ENCODE assay signal across 1 cellular context in the genomic region with DNA sequence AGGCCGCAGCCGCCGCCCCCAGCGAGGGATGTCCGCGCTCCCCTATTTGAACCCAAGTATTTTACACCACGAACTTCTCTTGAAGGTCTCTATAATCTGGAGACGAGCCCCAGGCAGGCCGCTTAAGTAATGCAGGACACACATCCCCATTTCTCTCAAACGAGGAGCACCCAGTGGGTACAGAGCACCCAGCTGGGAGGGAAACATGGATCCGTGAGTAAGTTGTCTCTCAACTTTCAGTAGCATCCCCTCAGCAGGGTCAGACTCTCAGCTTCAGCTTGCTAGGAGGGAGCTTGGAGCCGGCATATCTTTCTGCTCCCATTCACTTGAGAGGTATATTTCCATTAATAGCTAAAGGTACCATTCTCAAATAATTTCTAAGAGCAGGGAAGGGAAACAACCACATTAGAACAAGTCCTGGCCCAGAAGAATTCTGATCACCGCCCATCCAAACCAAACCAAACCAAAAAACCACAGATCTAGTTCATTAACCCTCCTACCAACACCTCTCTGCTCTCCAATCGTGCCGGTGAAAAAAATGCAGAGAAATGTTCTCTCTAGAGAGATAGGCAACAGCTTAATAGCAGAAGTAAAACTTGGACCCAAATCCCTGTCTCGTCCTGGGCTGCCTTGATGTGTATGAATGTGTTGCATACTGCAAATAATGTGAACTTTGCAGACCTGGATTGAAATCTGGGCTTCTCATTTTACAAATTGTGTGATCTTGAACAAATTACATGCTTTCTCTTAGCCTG.
TF ChIP-seq lines count a peak whose summit lies in the region.

No MANE protein-coding gene starts in this region.

TF ChIP-seq in GM23338, 12 proteins besides CTCF, POLR2A, EP300 and RAD21 (continued from another document):
- TF ChIP-seq, protein P1, sequence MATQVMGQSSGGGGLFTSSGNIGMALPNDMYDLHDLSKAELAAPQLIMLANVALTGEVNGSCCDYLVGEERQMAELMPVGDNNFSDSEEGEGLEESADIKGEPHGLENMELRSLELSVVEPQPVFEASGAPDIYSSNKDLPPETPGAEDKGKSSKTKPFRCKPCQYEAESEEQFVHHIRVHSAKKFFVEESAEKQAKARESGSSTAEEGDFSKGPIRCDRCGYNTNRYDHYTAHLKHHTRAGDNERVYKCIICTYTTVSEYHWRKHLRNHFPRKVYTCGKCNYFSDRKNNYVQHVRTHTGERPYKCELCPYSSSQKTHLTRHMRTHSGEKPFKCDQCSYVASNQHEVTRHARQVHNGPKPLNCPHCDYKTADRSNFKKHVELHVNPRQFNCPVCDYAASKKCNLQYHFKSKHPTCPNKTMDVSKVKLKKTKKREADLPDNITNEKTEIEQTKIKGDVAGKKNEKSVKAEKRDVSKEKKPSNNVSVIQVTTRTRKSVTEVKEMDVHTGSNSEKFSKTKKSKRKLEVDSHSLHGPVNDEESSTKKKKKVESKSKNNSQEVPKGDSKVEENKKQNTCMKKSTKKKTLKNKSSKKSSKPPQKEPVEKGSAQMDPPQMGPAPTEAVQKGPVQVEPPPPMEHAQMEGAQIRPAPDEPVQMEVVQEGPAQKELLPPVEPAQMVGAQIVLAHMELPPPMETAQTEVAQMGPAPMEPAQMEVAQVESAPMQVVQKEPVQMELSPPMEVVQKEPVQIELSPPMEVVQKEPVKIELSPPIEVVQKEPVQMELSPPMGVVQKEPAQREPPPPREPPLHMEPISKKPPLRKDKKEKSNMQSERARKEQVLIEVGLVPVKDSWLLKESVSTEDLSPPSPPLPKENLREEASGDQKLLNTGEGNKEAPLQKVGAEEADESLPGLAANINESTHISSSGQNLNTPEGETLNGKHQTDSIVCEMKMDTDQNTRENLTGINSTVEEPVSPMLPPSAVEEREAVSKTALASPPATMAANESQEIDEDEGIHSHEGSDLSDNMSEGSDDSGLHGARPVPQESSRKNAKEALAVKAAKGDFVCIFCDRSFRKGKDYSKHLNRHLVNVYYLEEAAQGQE (IDR thresholded peaks at IDR 0.05; ENCODE audit: unreplicated experiment): no peak
- TF ChIP-seq, protein P2, sequence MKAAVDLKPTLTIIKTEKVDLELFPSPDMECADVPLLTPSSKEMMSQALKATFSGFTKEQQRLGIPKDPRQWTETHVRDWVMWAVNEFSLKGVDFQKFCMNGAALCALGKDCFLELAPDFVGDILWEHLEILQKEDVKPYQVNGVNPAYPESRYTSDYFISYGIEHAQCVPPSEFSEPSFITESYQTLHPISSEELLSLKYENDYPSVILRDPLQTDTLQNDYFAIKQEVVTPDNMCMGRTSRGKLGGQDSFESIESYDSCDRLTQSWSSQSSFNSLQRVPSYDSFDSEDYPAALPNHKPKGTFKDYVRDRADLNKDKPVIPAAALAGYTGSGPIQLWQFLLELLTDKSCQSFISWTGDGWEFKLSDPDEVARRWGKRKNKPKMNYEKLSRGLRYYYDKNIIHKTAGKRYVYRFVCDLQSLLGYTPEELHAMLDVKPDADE (IDR thresholded peaks at IDR 0.05): no peak
